15 cellular contexts compared by ENCODE assay signal in genomic region chr4:105710678-105711077, GRCh38. TPM values are rescaled to one million over a fixed set of nuclear protein-coding genes. Genes with fewer than 3 reads are reported as not detected.
DNase-seq lines count a peak whose midpoint lies in the region; ATAC-seq and TF ChIP-seq lines count a peak whose summit lies in the region.
"Had no signal": no experiment of that assay in that cellular context is flagged by ENCODE, and none has a peak within 500 bp of the region (broad histone marks: within the 10 kb centered on the region; RNA-seq: fewer than 3 reads in every experiment).

No MANE protein-coding gene starts in this region.

- no peaks in the 10 kb centered on the region for H3K9me3 Mint-ChIP-seq in HFFc6
- H3K9me3 Mint-ChIP-seq: activated naive CD8-positive, alpha-beta T cell treated with anti-CD3 and anti-CD28 coated beads, Interleukin-2, amount 50 U/mL, for 24 hours had no signal

- no peaks in the 10 kb centered on the region for H3K27me3 ChIP-seq in hepatocyte
- H3K27me3 ChIP-seq: neutrophil, vagina had no signal

- peak overlapping the region; percentile 80 for H3K4me2 ChIP-seq in hepatocyte

- H3K9me2 ChIP-seq in hepatocyte (replicated peaks; ENCODE audit: insufficient read depth): no peaks in the 10 kb centered on the region

- H3K36me3 ChIP-seq in hepatocyte (replicated peaks; ENCODE audit: insufficient read depth, low read depth): no peaks in the 10 kb centered on the region
- H3K36me3 ChIP-seq: neutrophil, vagina had no signal

- H3K79me2 ChIP-seq in hepatocyte: peaks cover 54% of the 10 kb centered on the region

- TF ChIP-seq CTCF in HFFc6 (IDR thresholded peaks at IDR 0.05): no peak
- TF ChIP-seq CTCF in hepatocyte (IDR thresholded peaks at IDR 0.05; ENCODE audit: poor library complexity): no peak

- H3K4me3 ChIP-seq in hepatocyte: no peak overlapping the region
- H3K4me3 ChIP-seq: vagina had no signal

- DNase-seq in ACHN (peak; percentile 61), HFFc6 (peak; percentile 16), RKO (ENCODE audit: low spot score) (peak; percentile 32), hepatocyte (ENCODE audit: low spot score) (no peak), COR-L47 (lab: John Stamatoyannopoulos, UW) (no peak), T1000 (lab: John Stamatoyannopoulos, UW) (no peak), LoVo (ENCODE audit: low spot score) (no peak)
- DNase-seq: activated naive CD8-positive, alpha-beta T cell treated with anti-CD3 and anti-CD28 coated beads, Interleukin-2, amount 50 U/mL, for 24 hours; kidney glomerular epithelial cell; NCI-H1694 treated with DMSO at 0.1 percent for 48 hours; stimulated activated CD4-positive, alpha-beta T cell treated with anti-CD3 and anti-CD28 coated beads, Interleukin-15, amount 100 ng/mL, for 24 hours; stimulated activated CD8-positive, alpha-beta memory T cell treated with anti-CD3 and anti-CD28 coated beads, Interleukin-4, amount 100 ng/mL, for 48 hours had no signal

- peaks cover 53% of the 10 kb centered on the region for H3K4me1 Mint-ChIP-seq in HFFc6 (ENCODE audit: low read depth)

- peaks cover 19% of the 10 kb centered on the region for H3K36me3 Mint-ChIP-seq in HFFc6 (ENCODE audit: low read depth)

- peak overlapping the region; percentile 40; the same call in 1 of the 2 replicates for H3K27ac Mint-ChIP-seq in HFFc6
- H3K27ac Mint-ChIP-seq: activated naive CD8-positive, alpha-beta T cell treated with anti-CD3 and anti-CD28 coated beads, Interleukin-2, amount 50 U/mL, for 24 hours had no signal

- WGBS in hepatocyte (ENCODE audit: low lambda C conversion rate, missing lambda C conversion rate): 60% methylated on average over 6 of the region's 6 CpGs

- no peaks in the 10 kb centered on the region for H4K20me1 ChIP-seq in hepatocyte (ENCODE audit: insufficient read depth, poor library complexity, severe bottlenecking)

- H3K9me3 ChIP-seq in hepatocyte (ENCODE audit: low read depth): no peaks in the 10 kb centered on the region
- H3K9me3 ChIP-seq: neutrophil, vagina had no signal

- no peak overlapping the region for H2AFZ ChIP-seq in hepatocyte

- peaks cover 17% of the 10 kb centered on the region for H3K4me1 ChIP-seq in hepatocyte (ENCODE audit: insufficient read depth)

- no peaks in the 10 kb centered on the region for H3K27me3 Mint-ChIP-seq in HFFc6 (ENCODE audit: insufficient read depth)
- H3K27me3 Mint-ChIP-seq: activated naive CD8-positive, alpha-beta T cell treated with anti-CD3 and anti-CD28 coated beads, Interleukin-2, amount 50 U/mL, for 24 hours had no signal

- H3K4me3 Mint-ChIP-seq in HFFc6: peak overlapping the region; percentile 100; the same call in 1 of the 2 replicates
- H3K4me3 Mint-ChIP-seq: activated naive CD8-positive, alpha-beta T cell treated with anti-CD3 and anti-CD28 coated beads, Interleukin-2, amount 50 U/mL, for 24 hours had no signal

- H3K27ac ChIP-seq in hepatocyte: no peak overlapping the region
- H3K27ac ChIP-seq: neutrophil, vagina had no signal

- ATAC-seq in GM21515 (IDR thresholded peaks at IDR 0.05; ENCODE audit: unreplicated experiment): no peak
- ATAC-seq: activated naive CD8-positive, alpha-beta T cell treated with anti-CD3 and anti-CD28 coated beads, Interleukin-2, amount 50 U/mL, for 24 hours had no signal

- in situ Hi-C loops in ACHN (cut with HindIII; ENCODE audit: low pct_ligation_motif_present, low pct_unique_long_range_greater_than_20kb, low sequenced_read_pairs): no loop called here

RNA-seq across cellular contexts. Expression of gene GSTCD, which starts 2.1 kb away (rescaled TPM):
- 10 to 100 TPM in 3 of 6 experiments, 1 to 10 TPM in 3; 5.8 to 12.3 (median 9.7) TPM for total RNA-seq in HFFc6 (2021; fragmentation: NEBNext Ultra II Directional; extraction: Animal tissue kit (Norgen Biotek cat#: 25700))
- 19.1 and 21.9 TPM in 2 replicates for total RNA-seq in hepatocyte
- 2.8 and 4.8 TPM in 2 replicates for polyA plus RNA-seq in hepatocyte

RNA-seq across cellular contexts. Expression of gene INTS12, which starts 2.2 kb away (rescaled TPM):
- total RNA-seq in HFFc6 (2021; fragmentation: NEBNext Ultra II Directional; extraction: Animal tissue kit (Norgen Biotek cat#: 25700)): 10 to 100 TPM; 22.1 to 25.1 (median 23.4) TPM
- 17.3 and 25.2 TPM in 2 replicates for total RNA-seq in hepatocyte
- 20.8 and 25.6 TPM in 2 replicates for polyA plus RNA-seq in hepatocyte

Comparison
In these comparisons a context has a peak if more than half of its experiments do, and no peak if none do; other contexts are left out.
1. DNase-seq: peak in ACHN (single experiment), HFFc6 (single experiment) and RKO (single experiment); none in hepatocyte (single experiment), COR-L47 (single experiment), T1000 (single experiment) and LoVo (single experiment).